29 cellular contexts compared by ENCODE assay signal in genomic region chr14:62599616-62600385, GRCh38.
"Had no signal": no experiment of that assay in that cellular context is flagged by ENCODE, and none has a peak within 500 bp of the region (broad histone marks: within the 10 kb centered on the region; RNA-seq: fewer than 3 reads in every experiment).

No MANE protein-coding gene starts in this region.

- H3K4me3 ChIP-seq: adrenal gland, body of pancreas, breast epithelium had no signal

- H3K36me3 ChIP-seq: adrenal gland, brain microvascular endothelial cell, breast epithelium had no signal

- H3K27me3 ChIP-seq: adrenal gland, body of pancreas, brain microvascular endothelial cell, breast epithelium had no signal

- H3K9me3 ChIP-seq: adrenal gland had no signal

- H3K4me1 ChIP-seq: adrenal gland, body of pancreas, breast epithelium had no signal

- H3K27ac ChIP-seq: adrenal gland, body of pancreas, brain microvascular endothelial cell, breast epithelium, VCaP had no signal

- DNase-seq: activated B cell treated with CpG ODN at 0.5 μM for 24 hours; activated CD4-positive, alpha-beta memory T cell treated with anti-CD3 and anti-CD28 coated beads for 36 hours; activated CD4-positive, alpha-beta T cell treated with anti-CD3 and anti-CD28 coated beads for 4 hours; activated CD4-positive, alpha-beta T cell treated with anti-CD3 and anti-CD28 coated beads, Interleukin-2, amount 10 ng/mL, durations not matched to agents 24 days and 14 days; activated CD4-positive, alpha-beta T cell treated with anti-CD3 and anti-CD28 coated beads, Interleukin-2, amount 50 U/mL, for 1 hour; activated CD4-positive, alpha-beta T cell treated with anti-CD3 and anti-CD28 coated beads, Interleukin-2, amount 50 U/mL, for 4 hours; activated CD4-positive, CD25-positive, alpha-beta regulatory T cell treated with anti-CD3 and anti-CD28 coated beads, Interleukin-2, amount 50 U/mL, for 72 hours; activated CD8-positive, alpha-beta memory T cell treated with anti-CD3 and anti-CD28 coated beads, Interleukin-2, amount 50 U/mL, for 4 hours; activated CD8-positive, alpha-beta T cell treated with anti-CD3 and anti-CD28 coated beads for 36 hours; activated effector memory CD4-positive, alpha-beta T cell treated with anti-CD3 and anti-CD28 coated beads, Interleukin-2, amount 50 U/mL, for 16 hours; activated gamma-delta T cell treated with Interleukin-2 at 50 U/mL for 16 hours; activated naive CD4-positive, alpha-beta T cell; activated naive CD4-positive, alpha-beta T cell treated with anti-CD3 and anti-CD28 coated beads for 36 hours; activated naive CD4-positive, alpha-beta T cell treated with anti-CD3 and anti-CD28 coated beads, Interleukin-2, amount 50 U/mL, for 16 hours; activated naive CD8-positive, alpha-beta T cell treated with anti-CD3 and anti-CD28 coated beads for 36 hours; activated T-cell treated with anti-CD3 and anti-CD28 coated beads for 4 hours; activated T-cell treated with anti-CD3 and anti-CD28 coated beads, Interleukin-2, amount 50 U/mL, for 1 hour; activated T-cell treated with anti-CD3 and anti-CD28 coated beads, Interleukin-2, amount 50 U/mL, for 4 hours; activated T-cell treated with anti-CD3 and anti-CD28 coated beads, Interleukin-2, amount 50 U/mL, for 72 hours; adrenal gland; amniotic stem cell; aorta; body of pancreas; brain microvascular endothelial cell; central memory CD4-positive, alpha-beta T cell; T-helper 2 cell; T-helper 9 cell had no signal
